In genomic region chr2:63587814-63588384, GRCh38 we compare ENCODE assay signal across 8 cellular contexts. TPM values are rescaled to one million over a fixed set of nuclear protein-coding genes. Genes with fewer than 3 reads are reported as not detected.
DNase-seq lines count a peak whose midpoint lies in the region; ATAC-seq and TF ChIP-seq lines count a peak whose summit lies in the region.

No MANE protein-coding gene starts in this region.

- H3K27ac ChIP-seq in foreskin keratinocyte = peak overlapping the region; percentile 17
- peak overlapping the region; percentile 84 to 92 (median 90) for H3K27ac ChIP-seq in sigmoid colon

- H3K27ac Mint-ChIP-seq in activated naive CD4-positive, alpha-beta T cell treated with anti-CD3 and anti-CD28 coated beads for 36 hours = peak overlapping the region; percentile 94

- H3K36me3 ChIP-seq in sigmoid colon = no peaks in the 10 kb centered on the region

- H3K9me3 ChIP-seq in sigmoid colon = no peaks in the 10 kb centered on the region

- no peaks in the 10 kb centered on the region for H3K27me3 Mint-ChIP-seq in activated naive CD4-positive, alpha-beta T cell treated with anti-CD3 and anti-CD28 coated beads for 36 hours (ENCODE audit: low read depth)

- peak overlapping the region; percentile 99 for H3K4me3 Mint-ChIP-seq in activated naive CD4-positive, alpha-beta T cell treated with anti-CD3 and anti-CD28 coated beads for 36 hours

- CTCF ChIA-PET in activated naive CD4-positive, alpha-beta T cell treated with anti-CD3 and anti-CD28 coated beads for 36 hours (lab: Charles Lee) = interaction anchor here (0.6 to 1.5 kb wide), 2 partner anchors 102 to 273 kb away, joined by 3 to 7 read pairs; no protein-coding TSS in a partner anchor

- H3K27me3 ChIP-seq in foreskin keratinocyte = no peaks in the 10 kb centered on the region
- no peaks in the 10 kb centered on the region for H3K27me3 ChIP-seq in sigmoid colon

- no peak for TF ChIP-seq CTCF in foreskin keratinocyte (conservative IDR thresholded peaks at IDR 0.05)
- TF ChIP-seq CTCF in sigmoid colon (IDR thresholded peaks at IDR 0.05) = no peak

- TF ChIP-seq POLR2A in sigmoid colon (IDR thresholded peaks at IDR 0.05) = no peak

- intact Hi-C loops in activated naive CD4-positive, alpha-beta T cell treated with anti-CD3 and anti-CD28 coated beads for 36 hours (cut with micrococcal nuclease) = loop anchor here (1.0 to 10.0 kb wide), 20 partner anchors 67 to 1826 kb away; partner anchors contain the start of genes AFTPH, CEP68, EHBP1 and FAM161A
- intact Hi-C loops in sigmoid colon (cut with DNase I) = loop anchor here (5.0 kb wide), 1 partner anchor 254 kb away; the partner anchor contains the start of gene UGP2

- peak overlapping the region; percentile 82 to 84 (median 83) for H3K4me3 ChIP-seq in sigmoid colon

- H3K36me3 Mint-ChIP-seq in activated naive CD4-positive, alpha-beta T cell treated with anti-CD3 and anti-CD28 coated beads for 36 hours (ENCODE audit: low read depth) = peaks cover 4% of the 10 kb centered on the region

- H3K4me1 ChIP-seq in foreskin keratinocyte (peaks cover 22% of the 10 kb centered on the region), sigmoid colon (peaks cover 0 to 45% (median 41%) of the 10 kb centered on the region in 4 donors)

- H3K4me1 Mint-ChIP-seq in activated naive CD4-positive, alpha-beta T cell treated with anti-CD3 and anti-CD28 coated beads for 36 hours (ENCODE audit: low read depth) = peaks cover 28% of the 10 kb centered on the region

- 1% methylated on average over 33 of the region's 33 CpGs for WGBS in sigmoid colon, 2 donors

- TF ChIP-seq EP300 in sigmoid colon (IDR thresholded peaks at IDR 0.05) = no peak

- ATAC-seq in SK-N-SH treated with all-trans-retinoic acid at 6 μM for 48 hours (peak; percentile 59), foreskin keratinocyte (no peak)

- no peaks in the 10 kb centered on the region for H3K9me3 Mint-ChIP-seq in activated naive CD4-positive, alpha-beta T cell treated with anti-CD3 and anti-CD28 coated beads for 36 hours

- no peak for DNase-seq in activated naive CD4-positive, alpha-beta T cell treated with anti-CD3 and anti-CD28 coated beads for 36 hours
- DNase-seq in activated naive CD4-positive, alpha-beta T cell treated with Interleukin-2 at 50 U/mL for 16 hours = no peak
- peak in 1 of 2 donors; percentile 20 for DNase-seq in foreskin keratinocyte
- no peak for DNase-seq in sigmoid colon
- DNase-seq in NCI-H2029 (lab: John Stamatoyannopoulos, UW) = no peak
- no peak for DNase-seq in T-helper 9 cell
- DNase-seq in NCI-H2081 (lab: John Stamatoyannopoulos, UW) = no peak

TF ChIP-seq in SK-N-SH treated with all-trans-retinoic acid at 6 μM for 48 hours, 23 proteins besides CTCF, POLR2A, EP300 and RAD21:
- no peak for TF ChIP-seq GLIS3 (CRISPR knock-in tag; IDR thresholded peaks at IDR 0.05)
- no peak for TF ChIP-seq ZNF70 (CRISPR knock-in tag; IDR thresholded peaks at IDR 0.05)
- no peak for TF ChIP-seq ZNF8 (CRISPR knock-in tag; IDR thresholded peaks at IDR 0.05)
- TF ChIP-seq CSRNP3 (CRISPR knock-in tag; IDR thresholded peaks at IDR 0.05) = no peak
- TF ChIP-seq ZFP30 (CRISPR knock-in tag; IDR thresholded peaks at IDR 0.05) = no peak
- TF ChIP-seq OSR1 (CRISPR knock-in tag; IDR thresholded peaks at IDR 0.05) = no peak
- no peak for TF ChIP-seq TSHZ2 (CRISPR knock-in tag; IDR thresholded peaks at IDR 0.05)
- TF ChIP-seq POU6F1 (CRISPR knock-in tag; IDR thresholded peaks at IDR 0.05; ENCODE audit: borderline replicate concordance, low read depth) = no peak
- TF ChIP-seq PPARA (CRISPR knock-in tag; IDR thresholded peaks at IDR 0.05; ENCODE audit: borderline replicate concordance) = no peak
- TF ChIP-seq ISL1 (CRISPR knock-in tag; IDR thresholded peaks at IDR 0.05) = no peak
- TF ChIP-seq TCF4 (CRISPR knock-in tag; IDR thresholded peaks at IDR 0.05; ENCODE audit: borderline replicate concordance) = no peak
- no peak for TF ChIP-seq BACH2 (CRISPR knock-in tag; IDR thresholded peaks at IDR 0.05; ENCODE audit: borderline replicate concordance)
- TF ChIP-seq SNAI2 (CRISPR knock-in tag; IDR thresholded peaks at IDR 0.05) = no peak

RNA-seq across cellular contexts. Expression of gene WDPCP, which starts 0.4 kb away (rescaled TPM):
- 1 to 10 TPM; 5.6 to 5.7 TPM for total RNA-seq in activated naive CD4-positive, alpha-beta T cell treated with anti-CD3 and anti-CD28 coated beads for 36 hours
- total RNA-seq in foreskin keratinocyte = 3.4 and 3.7 TPM in 2 replicates
- 0.69 and 1.6 TPM in 2 replicates for polyA plus RNA-seq in foreskin keratinocyte
- total RNA-seq in sigmoid colon = 10 to 100 TPM; 14.0 to 35.5 (median 19.9) TPM
- polyA plus RNA-seq in sigmoid colon = 1 to 10 TPM in 1 of 3 donors, under 1 TPM in 2; 0.60 to 1.9 (median 0.69) TPM

RNA-seq across cellular contexts. Expression of gene MDH1, which starts 0.9 kb away (rescaled TPM):
- 100 to 1,000 TPM; 269 to 275 TPM for total RNA-seq in activated naive CD4-positive, alpha-beta T cell treated with anti-CD3 and anti-CD28 coated beads for 36 hours
- 235 and 257 TPM in 2 replicates for total RNA-seq in foreskin keratinocyte
- 208 and 249 TPM in 2 replicates for polyA plus RNA-seq in foreskin keratinocyte
- 100 to 1,000 TPM; 198 to 224 (median 214) TPM for total RNA-seq in sigmoid colon
- 100 to 1,000 TPM; 208 to 382 (median 246) TPM for polyA plus RNA-seq in sigmoid colon
